ENCODE assay signal across 8 cellular contexts in the genomic region with DNA sequence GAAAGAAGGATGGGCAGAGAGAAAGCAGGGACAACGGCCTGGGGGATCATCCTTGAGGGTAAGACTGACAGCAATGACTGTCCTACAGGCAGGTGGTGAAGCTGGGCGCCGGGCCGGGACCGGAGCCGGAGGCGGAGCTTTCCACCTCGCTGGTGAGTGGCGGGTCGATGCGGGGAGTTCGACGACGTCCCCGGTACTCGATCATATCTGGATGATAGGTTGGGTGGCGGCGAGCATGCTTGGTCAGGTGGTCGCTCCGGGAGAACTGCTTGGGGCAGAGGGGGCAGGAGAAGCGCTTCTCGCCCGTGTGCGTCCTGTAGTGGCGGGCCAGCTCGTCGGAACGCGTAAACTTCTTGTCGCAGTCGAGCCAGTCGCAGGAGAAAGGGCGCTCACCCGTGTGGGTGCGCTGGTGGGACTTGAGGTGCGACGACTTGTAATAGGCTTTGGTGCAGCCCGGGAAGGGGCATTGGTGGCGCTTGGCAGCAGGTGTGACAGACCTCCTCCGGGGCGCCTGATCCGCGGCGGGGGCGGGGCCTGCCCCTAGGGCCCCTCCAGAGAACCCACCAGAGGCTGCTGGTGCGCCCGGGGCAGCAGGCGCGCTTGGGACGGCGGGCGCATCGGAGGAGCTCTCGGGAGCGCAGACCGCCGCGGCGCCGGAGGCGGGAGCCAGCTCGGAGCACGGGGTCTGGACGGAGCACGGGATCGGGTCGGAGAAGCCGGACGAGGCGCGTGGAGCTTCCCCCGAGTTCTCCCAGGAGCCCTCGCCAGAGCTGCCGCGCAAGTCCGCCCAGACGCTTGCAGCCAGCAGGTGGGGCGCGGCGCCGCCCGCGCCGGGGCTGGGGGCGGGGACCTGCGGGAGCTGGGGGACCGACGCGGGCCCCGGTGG. TPM values are rescaled to one million over a fixed set of nuclear protein-coding genes. Genes with fewer than 3 reads are reported as not detected.
A peak's percentile ranks its signal among the peaks of the same experiment; 100 is the strongest.
DNase-seq lines count a peak whose midpoint lies in the region; ATAC-seq and TF ChIP-seq lines count a peak whose summit lies in the region.

No MANE protein-coding gene starts in this region.

- peak overlapping the region; percentile 59 for H4K91ac ChIP-seq in mesenchymal stem cell (ENCODE audit: low read length)

- peak overlapping the region; percentile 2 to 13 for H3K23ac ChIP-seq in mesenchymal stem cell (ENCODE audit: low read length in 2 of 2)

- no peaks in the 10 kb centered on the region for H3K36me3 ChIP-seq in RWPE2 (ENCODE audit: low read depth)
- H3K36me3 ChIP-seq in breast epithelium: no peaks in the 10 kb centered on the region
- peaks cover 0 to 7% of the 10 kb centered on the region in 2 experiments for H3K36me3 ChIP-seq in mesenchymal stem cell (ENCODE audit: control insufficient read depth in 1 of 2, insufficient read depth in 2 of 2, low read depth in 1 of 2, low read length in 2 of 2)
- H3K36me3 ChIP-seq in tibial artery: peaks cover 0 to 22% (median 16%) of the 10 kb centered on the region in 3 donors

- ATAC-seq in GM21529 (IDR thresholded peaks at IDR 0.05; ENCODE audit: unreplicated experiment) (peak; percentile 34), RWPE2 (ENCODE audit: low read depth) (peak; percentile 56; the same call in 2 of the 3 replicates), GM18873 (IDR thresholded peaks at IDR 0.05; ENCODE audit: low FRiP score, unreplicated experiment) (no peak), GM18861 (IDR thresholded peaks at IDR 0.05; ENCODE audit: unreplicated experiment) (no peak)

- no peak overlapping the region for H2BK15ac ChIP-seq in mesenchymal stem cell (ENCODE audit: low read depth, poor library complexity, severe bottlenecking)

- no peak overlapping the region for H3K18ac ChIP-seq in mesenchymal stem cell (ENCODE audit: low read depth in 1 of 2, low read length in 2 of 2)

- H3K79me1 ChIP-seq in mesenchymal stem cell (replicated peaks; ENCODE audit: low read length, poor library complexity, severe bottlenecking): no peaks in the 10 kb centered on the region

- H3K4ac ChIP-seq in mesenchymal stem cell (ENCODE audit: low read depth in 1 of 2, low read length in 2 of 2): no peak overlapping the region

- no peak overlapping the region for H2BK120ac ChIP-seq in mesenchymal stem cell (ENCODE audit: low read depth, low read length)

- intact Hi-C loops in breast epithelium (cut with DNase I; ENCODE audit: low total_unique reads): no loop called here
- intact Hi-C loops in tibial artery (cut with DNase I; ENCODE audit: low total_unique reads): loop anchor here (10.0 kb wide), 1 partner anchor 498 kb away; no protein-coding TSS in a partner anchor

- DNase-seq in 8988T (peak; percentile 14), RWPE2 (ENCODE audit: low spot score) (peak; percentile 61), breast epithelium (ENCODE audit: low spot score in 2 of 2) (no peak), mesenchymal stem cell (no peak), tibial artery (no peak)

- peak overlapping the region; percentile 63 for H3K4me3 ChIP-seq in RWPE2 (ENCODE audit: severe bottlenecking)
- peak overlapping the region; percentile 50 to 66 (median 52) for H3K4me3 ChIP-seq in breast epithelium
- peak overlapping the region; percentile 66 to 69 for H3K4me3 ChIP-seq in mesenchymal stem cell (ENCODE audit: insufficient read depth in 1 of 2, low read depth in 1 of 2, low read length in 2 of 2)
- H3K4me3 ChIP-seq in tibial artery: peak overlapping the region; percentile 42 to 48

- no peak overlapping the region for H2AK5ac ChIP-seq in mesenchymal stem cell (ENCODE audit: low read length, severe bottlenecking)

- TF ChIP-seq CTCF in RWPE2 (IDR thresholded peaks at IDR 0.05; ENCODE audit: poor library complexity, severe bottlenecking): peak; percentile 40
- no peak for TF ChIP-seq CTCF in breast epithelium (IDR thresholded peaks at IDR 0.05)
- no peak for TF ChIP-seq CTCF in tibial artery (IDR thresholded peaks at IDR 0.05)

- H3K4me2 ChIP-seq in mesenchymal stem cell (ENCODE audit: low read length, poor library complexity, severe bottlenecking): peak overlapping the region; percentile 88

- WGBS in mesenchymal stem cell: 5% methylated on average over 85 of the region's 90 CpGs

- TF ChIP-seq POLR2A in breast epithelium (IDR thresholded peaks at IDR 0.05): no peak

- H3K4me1 ChIP-seq in RWPE2 (ENCODE audit: insufficient read depth, poor library complexity, severe bottlenecking): peaks cover 6% of the 10 kb centered on the region
- H3K4me1 ChIP-seq in breast epithelium: no peaks in the 10 kb centered on the region
- H3K4me1 ChIP-seq in mesenchymal stem cell (ENCODE audit: control insufficient read depth, insufficient read depth, low read depth, low read length): peaks cover 6% of the 10 kb centered on the region
- H3K4me1 ChIP-seq in tibial artery: no peaks in the 10 kb centered on the region

- no peak overlapping the region for H2BK5ac ChIP-seq in mesenchymal stem cell (ENCODE audit: low read depth, low read length, poor library complexity, severe bottlenecking)

- H3K27ac ChIP-seq in RWPE2 (ENCODE audit: poor library complexity, severe bottlenecking): no peak overlapping the region
- peak overlapping the region in 1 of 2 donors; percentile 45 for H3K27ac ChIP-seq in breast epithelium
- H3K27ac ChIP-seq in mesenchymal stem cell (ENCODE audit: low read length, poor library complexity, severe bottlenecking): no peak overlapping the region
- H3K27ac ChIP-seq in tibial artery: no peak overlapping the region

- peaks cover 10% of the 10 kb centered on the region for H3K9me3 ChIP-seq in RWPE2 (ENCODE audit: severe bottlenecking)
- H3K9me3 ChIP-seq in breast epithelium: peaks cover 24 to 43% of the 10 kb centered on the region in 2 donors
- peaks cover 37% of the 10 kb centered on the region for H3K9me3 ChIP-seq in mesenchymal stem cell (ENCODE audit: control insufficient read depth, low read length)
- peaks cover 13 to 52% (median 33%) of the 10 kb centered on the region in 3 donors for H3K9me3 ChIP-seq in tibial artery

- no peak overlapping the region for H3K14ac ChIP-seq in mesenchymal stem cell (ENCODE audit: low read length in 2 of 2)

- peak overlapping the region; percentile 73 for H2AFZ ChIP-seq in mesenchymal stem cell (ENCODE audit: low read depth, low read length)

- H3K27me3 ChIP-seq in RWPE2 (ENCODE audit: insufficient read depth, poor library complexity, severe bottlenecking) (peaks cover 83% of the 10 kb centered on the region), breast epithelium (peaks cover 3 to 71% of the 10 kb centered on the region in 2 donors), mesenchymal stem cell (ENCODE audit: control insufficient read depth in 1 of 2, insufficient read depth in 1 of 2, low read length in 2 of 2) (peaks cover 43 to 46% of the 10 kb centered on the region in 2 experiments), tibial artery (peaks cover 0 to 82% of the 10 kb centered on the region in 2 donors)

- H2BK12ac ChIP-seq in mesenchymal stem cell (ENCODE audit: low read length in 2 of 2): no peak overlapping the region

- no peak overlapping the region for H4K8ac ChIP-seq in mesenchymal stem cell (ENCODE audit: low read length)

- no peak overlapping the region for H3K9ac ChIP-seq in mesenchymal stem cell (ENCODE audit: low read length)

RNA-seq across cellular contexts. Expression of a gene that starts 0.8 kb away (rescaled TPM):
- total RNA-seq in breast epithelium: under 1 TPM in 2 of 3 donors, not detected in 1; 0.15 to 0.80 TPM
- polyA plus RNA-seq in mesenchymal stem cell (2013, experiment 1 of 2): 0.12 TPM
- 0.04 TPM for polyA plus RNA-seq in mesenchymal stem cell (2013, experiment 2 of 2)

RNA-seq across cellular contexts. Expression of a gene that starts 46.9 kb away (rescaled TPM):
- total RNA-seq in breast epithelium: not detected
- not detected for polyA plus RNA-seq in mesenchymal stem cell (2013, experiment 1 of 2)
- polyA plus RNA-seq in mesenchymal stem cell (2013, experiment 2 of 2): not detected

Comparison
In these comparisons a context has a peak if more than half of its experiments do, and no peak if none do; other contexts are left out.
1. DNase-seq: peak in 8988T (single experiment) and RWPE2 (single experiment); none in breast epithelium (0 of 2), mesenchymal stem cell (single experiment) and tibial artery (0 of 2).
2. ATAC-seq: peak in GM21529 (single experiment) and RWPE2 (single experiment); none in GM18873 (single experiment) and GM18861 (single experiment).
3. Peak in every context shown above with its lines, with median percentiles within 50 percentile points of each other: H3K4me3 ChIP-seq.